9 cellular contexts compared by ENCODE assay signal in genomic region chr1:169483500-169483966, GRCh38. TPM values are rescaled to one million over a fixed set of nuclear protein-coding genes. Genes with fewer than 3 reads are reported as not detected.
DNase-seq lines count a peak whose midpoint lies in the region; ATAC-seq and TF ChIP-seq lines count a peak whose summit lies in the region.
"Had no signal": no experiment of that assay in that cellular context is flagged by ENCODE, and none has a peak within 500 bp of the region (broad histone marks: within the 10 kb centered on the region; RNA-seq: fewer than 3 reads in every experiment).

No MANE protein-coding gene starts in this region.

- peaks cover 45% of the 10 kb centered on the region for H3K4me1 Mint-ChIP-seq in Caco-2 (ENCODE audit: low read depth, unreplicated experiment)

- no TSS peak for BruUV-seq in Caco-2 (replicated peaks; lab: Mats Ljungman, UMichigan)

- peak overlapping the region; percentile 85 for H3K4me3 ChIP-seq in Caco-2 (ENCODE audit: low read depth, low read length)
- peak overlapping the region; percentile 88 for H3K4me3 ChIP-seq in choroid plexus epithelial cell (ENCODE audit: low read depth, low read length)

- peak overlapping the region; percentile 48 for H3K27ac Mint-ChIP-seq in Caco-2 (ENCODE audit: unreplicated experiment)

- CTCF ChIA-PET in Caco-2 (lab: Charles Lee), result no interaction called here

- no peaks in the 10 kb centered on the region for H3K9me3 Mint-ChIP-seq in Caco-2 (ENCODE audit: unreplicated experiment)

- no peaks in the 10 kb centered on the region for H3K27me3 Mint-ChIP-seq in Caco-2 (ENCODE audit: insufficient read depth, unreplicated experiment)

- POLR2A ChIA-PET in Caco-2 (lab: Charles Lee), result no interaction called here

- ATAC-seq in HG02623 (IDR thresholded peaks at IDR 0.05; ENCODE audit: unreplicated experiment) (no peak), GM18498 (IDR thresholded peaks at IDR 0.05; ENCODE audit: unreplicated experiment) (no peak)

- intact Hi-C loops in Caco-2 (cut with micrococcal nuclease; ENCODE audit: unreplicated experiment), result no loop called here

- DNase-seq in Caco-2 (no peak), NCI-H2107 treated with DMSO at 0.1 percent for 48 hours (lab: John Stamatoyannopoulos, UW; ENCODE audit: unreplicated experiment) (peak; percentile 89), choroid plexus epithelial cell (ENCODE audit: low read depth) (peak; percentile 94), myocyte (ENCODE audit: low read depth) (peak; percentile 60), islet precursor cell (no peak), NCI-H524 treated with DMSO at 0.1 percent for 48 hours (lab: John Stamatoyannopoulos, UW) (no peak)

- peaks cover 25% of the 10 kb centered on the region for H3K36me3 Mint-ChIP-seq in Caco-2 (ENCODE audit: insufficient read depth, unreplicated experiment)

- TF ChIP-seq CTCF in Caco-2 (IDR thresholded peaks at IDR 0.05; ENCODE audit: insufficient read depth in 1 of 2, low read depth in 1 of 2, low read length in 1 of 2, severe bottlenecking in 1 of 2, unreplicated experiment in 1 of 2) (no peak), choroid plexus epithelial cell (conservative IDR thresholded peaks at IDR 0.05; ENCODE audit: low read depth, low read length) (no peak)

- H3K27me3 ChIP-seq in Caco-2 (replicated peaks; ENCODE audit: control insufficient read depth, insufficient read depth, low read length), result no peaks in the 10 kb centered on the region

- H3K4me1 ChIP-seq in Caco-2, result peaks cover 45% of the 10 kb centered on the region

- H3K9me3 ChIP-seq in Caco-2, result no peaks in the 10 kb centered on the region

- peak overlapping the region; percentile 89 for H3K4me3 Mint-ChIP-seq in Caco-2 (ENCODE audit: unreplicated experiment)

- no peaks in the 10 kb centered on the region for H3K36me3 ChIP-seq in Caco-2 (ENCODE audit: control insufficient read depth, insufficient read depth, low read length)

RNA-seq across cellular contexts. Expression of gene SLC19A2, which starts 2.2 kb away (rescaled TPM):
- total RNA-seq in Caco-2 (2022) (28.7 and 31.5 TPM in 2 replicates), myocyte (11.2 and 14.6 TPM in 2 replicates)
- 3.2 TPM for polyA plus RNA-seq in myocyte (2012)

RNA-seq across cellular contexts. Expression of gene CCDC181, which starts 56.3 kb away (rescaled TPM):
- total RNA-seq in Caco-2 (2022) (0.23 and 0.42 TPM in 2 replicates), myocyte (0.47 and 1.2 TPM in 2 replicates)
- polyA plus RNA-seq in myocyte (2012), result 0.37 TPM
- total RNA-seq: dermis microvascular lymphatic vessel endothelial cell had no signal

Comparison
In these comparisons a context has a peak if more than half of its experiments do, and no peak if none do; other contexts are left out.
1. DNase-seq: peak in NCI-H2107 treated with DMSO at 0.1 percent for 48 hours (single experiment), choroid plexus epithelial cell (single experiment) and myocyte (single experiment); none in Caco-2 (0 of 2), islet precursor cell (single experiment) and NCI-H524 treated with DMSO at 0.1 percent for 48 hours (single experiment).